1 cellular context compared by ENCODE assay signal in genomic region chr7:152467225-152467624, GRCh38.
TF ChIP-seq lines count a peak whose summit lies in the region.

No MANE protein-coding gene starts in this region.

TF ChIP-seq in HepG2, 621 proteins besides CTCF, POLR2A, EP300 and RAD21:
- TF ChIP-seq ZNF121 (CRISPR knock-in tag; IDR thresholded peaks at IDR 0.05) (0 out of 2 replicates have a peak, but pooled peaks have one; percentile 24), HOMEZ (CRISPR knock-in tag; IDR thresholded peaks at IDR 0.05; ENCODE audit: low read depth) (no peak), BCL6 (CRISPR knock-in tag; IDR thresholded peaks at IDR 0.05) (no peak), ZNF678 (CRISPR knock-in tag; IDR thresholded peaks at IDR 0.05) (no peak)
TF ChIP-seq in HepG2: peak in this region for 1.
